In the genomic region with DNA sequence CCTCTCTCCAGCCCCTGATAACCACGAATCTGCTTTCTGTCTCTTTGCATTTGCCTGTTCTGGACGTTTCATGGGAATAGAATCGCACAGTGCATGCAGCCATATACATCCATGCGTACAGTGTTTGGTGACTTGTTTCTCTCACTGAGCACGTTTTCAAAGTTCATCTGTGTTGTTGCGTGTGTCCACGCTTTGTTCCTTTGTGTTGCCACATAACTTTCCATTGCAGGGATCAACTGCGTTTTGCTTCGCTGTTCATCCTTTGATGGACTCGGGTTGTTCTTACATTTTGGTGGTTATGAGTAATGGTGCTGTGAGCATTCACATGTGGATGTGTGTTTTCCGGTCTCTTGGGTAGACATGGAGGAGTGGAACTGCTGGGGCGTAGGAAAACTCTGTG, we compare ENCODE assay signal across 26 cellular contexts.
"Had no signal": no experiment of that assay in that cellular context is flagged by ENCODE, and none has a peak within 500 bp of the region (broad histone marks: within the 10 kb centered on the region; RNA-seq: fewer than 3 reads in every experiment).

No MANE protein-coding gene starts in this region.

- H3K4me1 Mint-ChIP-seq: mesothelial cell of epicardium; naive B cell; nephron; stimulated activated naive CD8-positive, alpha-beta T cell treated with anti-CD3 and anti-CD28 coated beads, Interleukin-15, amount 100 ng/mL, for 72 hours had no signal

- H3K27me3 ChIP-seq: dorsolateral prefrontal cortex, hepatocyte, neural progenitor cell, right atrium auricular region, suprapubic skin, transverse colon, upper lobe of right lung, uterus had no signal

- H3K4me3 Mint-ChIP-seq: mesothelial cell of epicardium; naive B cell; nephron; neural progenitor cell; stimulated activated naive CD8-positive, alpha-beta T cell treated with anti-CD3 and anti-CD28 coated beads, Interleukin-15, amount 100 ng/mL, for 72 hours had no signal

- H3K9me3 Mint-ChIP-seq: mesothelial cell of epicardium; nephron; neural progenitor cell; stimulated activated naive CD8-positive, alpha-beta T cell treated with anti-CD3 and anti-CD28 coated beads, Interleukin-15, amount 100 ng/mL, for 72 hours had no signal

- FAIRE-seq: colon, frontal cortex, islet of Langerhans had no signal

- H3K36me3 ChIP-seq: heart left ventricle, neural progenitor cell, right atrium auricular region, suprapubic skin, transverse colon, upper lobe of right lung, uterus had no signal

- H3K27ac Mint-ChIP-seq: mesothelial cell of epicardium; naive B cell; nephron; neural progenitor cell; progenitor cell of endocrine pancreas; stimulated activated naive CD8-positive, alpha-beta T cell treated with anti-CD3 and anti-CD28 coated beads, Interleukin-15, amount 100 ng/mL, for 72 hours had no signal

- H3K4me3 ChIP-seq: dorsolateral prefrontal cortex, heart left ventricle, hepatocyte, mucosa of descending colon, neural progenitor cell, right atrium auricular region, smooth muscle cell, suprapubic skin, transverse colon, upper lobe of right lung, uterus had no signal

- H3K36me3 Mint-ChIP-seq: mesothelial cell of epicardium, naive B cell, neural progenitor cell had no signal

- DNase-seq: dorsolateral prefrontal cortex; effector CD4-positive, alpha-beta T cell; heart left ventricle; mesenchymal stem cell; mucosa of descending colon; naive B cell; stimulated activated CD4-positive, alpha-beta T cell treated with anti-CD3 and anti-CD28 coated beads, Interleukin-12 subunit alpha, Interleukin-12 subunit beta, amount 100 ng/mL, for 4 hours; stimulated activated CD4-positive, alpha-beta T cell treated with anti-CD3 and anti-CD28 coated beads, Interleukin-1b, Interleukin-23, amount 100 ng/mL, for 48 hours; stimulated activated CD4-positive, alpha-beta T cell treated with anti-CD3 and anti-CD28 coated beads, Interleukin-4, amount 100 ng/mL, for 1 hour; stimulated activated CD8-positive, alpha-beta memory T cell treated with anti-CD3 and anti-CD28 coated beads, Interleukin-4, amount 100 ng/mL, for 48 hours; stimulated activated naive CD4-positive, alpha-beta T cell; stimulated activated naive CD8-positive, alpha-beta T cell treated with anti-CD3 and anti-CD28 coated beads, Interleukin-15, amount 100 ng/mL, for 72 hours; transverse colon; upper lobe of right lung; uterus had no signal
